In the genomic region with DNA sequence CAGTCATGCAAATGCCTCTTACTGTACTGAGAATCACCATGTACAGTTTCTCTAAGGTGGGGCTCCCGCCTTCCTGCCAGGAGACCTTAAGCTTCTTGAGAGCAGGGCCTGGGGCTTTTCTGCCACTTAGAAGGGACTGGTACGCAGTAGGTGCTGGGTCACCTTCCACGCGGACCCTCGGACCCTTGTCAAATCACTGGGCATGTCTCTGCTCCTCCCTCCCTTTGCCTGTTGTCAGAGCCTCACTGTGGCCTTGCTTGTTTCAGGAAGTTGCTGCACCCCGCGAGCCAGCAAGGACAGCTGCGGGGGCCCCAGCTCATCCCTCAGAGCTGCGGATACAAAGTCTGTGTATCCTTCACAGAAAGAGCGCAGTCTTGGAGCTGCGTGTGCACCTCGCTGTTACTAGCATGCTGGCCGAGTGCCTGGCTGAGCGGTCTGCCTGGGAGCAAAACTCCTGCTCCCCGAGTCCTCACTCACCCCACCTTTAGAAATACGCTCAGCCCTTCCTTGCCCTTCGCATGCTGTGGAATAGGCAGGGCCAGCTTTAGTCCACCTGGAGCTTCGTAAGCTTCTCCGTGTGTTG, we compare ENCODE assay signal across 1 cellular context.
A peak's percentile ranks its signal among the peaks of the same experiment; 100 is the strongest.
TF ChIP-seq lines count a peak whose summit lies in the region.

No MANE protein-coding gene starts in this region.

TF ChIP-seq in HepG2, 621 proteins besides CTCF, POLR2A, EP300 and RAD21 (continued from another document and continues in another):
- TF ChIP-seq, protein P1, sequence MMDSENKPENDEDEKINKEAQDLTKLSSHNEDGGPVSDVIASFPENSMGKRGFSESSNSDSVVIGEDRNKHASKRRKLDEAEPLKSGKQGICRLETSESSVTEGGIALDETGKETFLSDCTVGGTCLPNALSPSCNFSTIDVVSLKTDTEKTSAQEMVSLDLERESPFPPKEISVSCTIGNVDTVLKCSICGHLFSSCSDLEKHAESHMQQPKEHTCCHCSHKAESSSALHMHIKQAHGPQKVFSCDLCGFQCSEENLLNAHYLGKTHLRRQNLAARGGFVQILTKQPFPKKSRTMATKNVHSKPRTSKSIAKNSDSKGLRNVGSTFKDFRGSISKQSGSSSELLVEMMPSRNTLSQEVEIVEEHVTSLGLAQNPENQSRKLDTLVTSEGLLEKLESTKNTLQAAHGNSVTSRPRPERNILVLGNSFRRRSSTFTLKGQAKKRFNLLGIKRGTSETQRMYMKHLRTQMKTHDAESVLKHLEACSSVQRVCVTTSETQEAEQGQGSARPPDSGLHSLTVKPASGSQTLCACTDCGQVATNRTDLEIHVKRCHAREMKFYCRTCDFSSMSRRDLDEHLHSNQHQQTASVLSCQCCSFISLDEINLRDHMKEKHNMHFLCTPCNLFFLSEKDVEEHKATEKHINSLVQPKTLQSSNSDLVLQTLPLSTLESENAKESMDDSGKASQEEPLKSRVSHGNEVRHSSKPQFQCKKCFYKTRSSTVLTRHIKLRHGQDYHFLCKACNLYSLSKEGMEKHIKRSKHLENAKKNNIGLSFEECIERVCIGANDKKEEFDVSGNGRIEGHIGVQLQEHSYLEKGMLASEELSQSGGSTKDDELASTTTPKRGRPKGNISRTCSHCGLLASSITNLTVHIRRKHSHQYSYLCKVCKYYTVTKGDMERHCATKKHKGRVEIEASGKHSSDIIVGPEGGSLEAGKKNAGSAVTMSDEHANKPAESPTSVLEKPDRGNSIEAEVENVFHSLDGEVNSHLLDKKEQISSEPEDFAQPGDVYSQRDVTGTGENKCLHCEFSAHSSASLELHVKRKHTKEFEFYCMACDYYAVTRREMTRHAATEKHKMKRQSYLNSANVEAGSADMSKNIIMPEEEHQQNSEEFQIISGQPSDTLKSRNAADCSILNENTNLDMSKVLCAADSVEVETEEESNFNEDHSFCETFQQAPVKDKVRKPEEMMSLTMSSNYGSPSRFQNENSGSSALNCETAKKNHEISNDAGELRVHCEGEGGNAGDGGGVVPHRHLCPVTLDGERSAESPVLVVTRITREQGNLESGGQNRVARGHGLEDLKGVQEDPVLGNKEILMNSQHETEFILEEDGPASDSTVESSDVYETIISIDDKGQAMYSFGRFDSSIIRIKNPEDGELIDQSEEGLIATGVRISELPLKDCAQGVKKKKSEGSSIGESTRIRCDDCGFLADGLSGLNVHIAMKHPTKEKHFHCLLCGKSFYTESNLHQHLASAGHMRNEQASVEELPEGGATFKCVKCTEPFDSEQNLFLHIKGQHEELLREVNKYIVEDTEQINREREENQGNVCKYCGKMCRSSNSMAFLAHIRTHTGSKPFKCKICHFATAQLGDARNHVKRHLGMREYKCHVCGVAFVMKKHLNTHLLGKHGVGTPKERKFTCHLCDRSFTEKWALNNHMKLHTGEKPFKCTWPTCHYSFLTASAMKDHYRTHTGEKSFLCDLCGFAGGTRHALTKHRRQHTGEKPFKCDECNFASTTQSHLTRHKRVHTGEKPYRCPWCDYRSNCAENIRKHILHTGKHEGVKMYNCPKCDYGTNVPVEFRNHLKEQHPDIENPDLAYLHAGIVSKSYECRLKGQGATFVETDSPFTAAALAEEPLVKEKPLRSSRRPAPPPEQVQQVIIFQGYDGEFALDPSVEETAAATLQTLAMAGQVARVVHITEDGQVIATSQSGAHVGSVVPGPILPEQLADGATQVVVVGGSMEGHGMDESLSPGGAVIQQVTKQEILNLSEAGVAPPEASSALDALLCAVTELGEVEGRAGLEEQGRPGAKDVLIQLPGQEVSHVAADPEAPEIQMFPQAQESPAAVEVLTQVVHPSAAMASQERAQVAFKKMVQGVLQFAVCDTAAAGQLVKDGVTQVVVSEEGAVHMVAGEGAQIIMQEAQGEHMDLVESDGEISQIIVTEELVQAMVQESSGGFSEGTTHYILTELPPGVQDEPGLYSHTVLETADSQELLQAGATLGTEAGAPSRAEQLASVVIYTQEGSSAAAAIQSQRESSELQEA (CRISPR knock-in tag; IDR thresholded peaks at IDR 0.05; ENCODE audit: not compliant biosample characterization), result peak; percentile 65
- no peak for TF ChIP-seq ATAD3A (CRISPR knock-in tag; IDR thresholded peaks at IDR 0.05)
- TF ChIP-seq, protein P2, sequence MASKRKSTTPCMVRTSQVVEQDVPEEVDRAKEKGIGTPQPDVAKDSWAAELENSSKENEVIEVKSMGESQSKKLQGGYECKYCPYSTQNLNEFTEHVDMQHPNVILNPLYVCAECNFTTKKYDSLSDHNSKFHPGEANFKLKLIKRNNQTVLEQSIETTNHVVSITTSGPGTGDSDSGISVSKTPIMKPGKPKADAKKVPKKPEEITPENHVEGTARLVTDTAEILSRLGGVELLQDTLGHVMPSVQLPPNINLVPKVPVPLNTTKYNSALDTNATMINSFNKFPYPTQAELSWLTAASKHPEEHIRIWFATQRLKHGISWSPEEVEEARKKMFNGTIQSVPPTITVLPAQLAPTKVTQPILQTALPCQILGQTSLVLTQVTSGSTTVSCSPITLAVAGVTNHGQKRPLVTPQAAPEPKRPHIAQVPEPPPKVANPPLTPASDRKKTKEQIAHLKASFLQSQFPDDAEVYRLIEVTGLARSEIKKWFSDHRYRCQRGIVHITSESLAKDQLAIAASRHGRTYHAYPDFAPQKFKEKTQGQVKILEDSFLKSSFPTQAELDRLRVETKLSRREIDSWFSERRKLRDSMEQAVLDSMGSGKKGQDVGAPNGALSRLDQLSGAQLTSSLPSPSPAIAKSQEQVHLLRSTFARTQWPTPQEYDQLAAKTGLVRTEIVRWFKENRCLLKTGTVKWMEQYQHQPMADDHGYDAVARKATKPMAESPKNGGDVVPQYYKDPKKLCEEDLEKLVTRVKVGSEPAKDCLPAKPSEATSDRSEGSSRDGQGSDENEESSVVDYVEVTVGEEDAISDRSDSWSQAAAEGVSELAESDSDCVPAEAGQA (IDR thresholded peaks at IDR 0.05; ENCODE audit: low read depth), result no peak
- TF ChIP-seq, protein P2 (CRISPR knock-in tag; IDR thresholded peaks at IDR 0.05; ENCODE audit: borderline replicate concordance), result no peak
- no peak for TF ChIP-seq ZNF878 (CRISPR knock-in tag; IDR thresholded peaks at IDR 0.05)
- TF ChIP-seq, protein P3, sequence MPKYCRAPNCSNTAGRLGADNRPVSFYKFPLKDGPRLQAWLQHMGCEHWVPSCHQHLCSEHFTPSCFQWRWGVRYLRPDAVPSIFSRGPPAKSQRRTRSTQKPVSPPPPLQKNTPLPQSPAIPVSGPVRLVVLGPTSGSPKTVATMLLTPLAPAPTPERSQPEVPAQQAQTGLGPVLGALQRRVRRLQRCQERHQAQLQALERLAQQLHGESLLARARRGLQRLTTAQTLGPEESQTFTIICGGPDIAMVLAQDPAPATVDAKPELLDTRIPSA (CRISPR knock-in tag; IDR thresholded peaks at IDR 0.05; ENCODE audit: borderline replicate concordance), result no peak
- no peak for TF ChIP-seq XBP1 (CRISPR knock-in tag; IDR thresholded peaks at IDR 0.05)
- TF ChIP-seq ZNF383 (CRISPR knock-in tag; IDR thresholded peaks at IDR 0.05; ENCODE audit: borderline replicate concordance), result 0 out of 2 replicates have a peak, but pooled peaks have one; percentile 53
- TF ChIP-seq BORCS8-MEF2B (CRISPR knock-in tag; IDR thresholded peaks at IDR 0.05), result 0 out of 2 replicates have a peak, but pooled peaks have one; percentile 12
- no peak for TF ChIP-seq NCOA5 (CRISPR knock-in tag; IDR thresholded peaks at IDR 0.05)
- TF ChIP-seq, protein P4, sequence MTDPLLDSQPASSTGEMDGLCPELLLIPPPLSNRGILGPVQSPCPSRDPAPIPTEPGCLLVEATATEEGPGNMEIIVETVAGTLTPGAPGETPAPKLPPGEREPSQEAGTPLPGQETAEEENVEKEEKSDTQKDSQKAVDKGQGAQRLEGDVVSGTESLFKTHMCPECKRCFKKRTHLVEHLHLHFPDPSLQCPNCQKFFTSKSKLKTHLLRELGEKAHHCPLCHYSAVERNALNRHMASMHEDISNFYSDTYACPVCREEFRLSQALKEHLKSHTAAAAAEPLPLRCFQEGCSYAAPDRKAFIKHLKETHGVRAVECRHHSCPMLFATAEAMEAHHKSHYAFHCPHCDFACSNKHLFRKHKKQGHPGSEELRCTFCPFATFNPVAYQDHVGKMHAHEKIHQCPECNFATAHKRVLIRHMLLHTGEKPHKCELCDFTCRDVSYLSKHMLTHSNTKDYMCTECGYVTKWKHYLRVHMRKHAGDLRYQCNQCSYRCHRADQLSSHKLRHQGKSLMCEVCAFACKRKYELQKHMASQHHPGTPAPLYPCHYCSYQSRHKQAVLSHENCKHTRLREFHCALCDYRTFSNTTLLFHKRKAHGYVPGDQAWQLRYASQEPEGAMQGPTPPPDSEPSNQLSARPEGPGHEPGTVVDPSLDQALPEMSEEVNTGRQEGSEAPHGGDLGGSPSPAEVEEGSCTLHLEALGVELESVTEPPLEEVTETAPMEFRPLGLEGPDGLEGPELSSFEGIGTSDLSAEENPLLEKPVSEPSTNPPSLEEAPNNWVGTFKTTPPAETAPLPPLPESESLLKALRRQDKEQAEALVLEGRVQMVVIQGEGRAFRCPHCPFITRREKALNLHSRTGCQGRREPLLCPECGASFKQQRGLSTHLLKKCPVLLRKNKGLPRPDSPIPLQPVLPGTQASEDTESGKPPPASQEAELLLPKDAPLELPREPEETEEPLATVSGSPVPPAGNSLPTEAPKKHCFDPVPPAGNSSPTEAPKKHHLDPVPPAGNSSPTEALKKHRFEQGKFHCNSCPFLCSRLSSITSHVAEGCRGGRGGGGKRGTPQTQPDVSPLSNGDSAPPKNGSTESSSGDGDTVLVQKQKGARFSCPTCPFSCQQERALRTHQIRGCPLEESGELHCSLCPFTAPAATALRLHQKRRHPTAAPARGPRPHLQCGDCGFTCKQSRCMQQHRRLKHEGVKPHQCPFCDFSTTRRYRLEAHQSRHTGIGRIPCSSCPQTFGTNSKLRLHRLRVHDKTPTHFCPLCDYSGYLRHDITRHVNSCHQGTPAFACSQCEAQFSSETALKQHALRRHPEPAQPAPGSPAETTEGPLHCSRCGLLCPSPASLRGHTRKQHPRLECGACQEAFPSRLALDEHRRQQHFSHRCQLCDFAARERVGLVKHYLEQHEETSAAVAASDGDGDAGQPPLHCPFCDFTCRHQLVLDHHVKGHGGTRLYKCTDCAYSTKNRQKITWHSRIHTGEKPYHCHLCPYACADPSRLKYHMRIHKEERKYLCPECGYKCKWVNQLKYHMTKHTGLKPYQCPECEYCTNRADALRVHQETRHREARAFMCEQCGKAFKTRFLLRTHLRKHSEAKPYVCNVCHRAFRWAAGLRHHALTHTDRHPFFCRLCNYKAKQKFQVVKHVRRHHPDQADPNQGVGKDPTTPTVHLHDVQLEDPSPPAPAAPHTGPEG (CRISPR knock-in tag; IDR thresholded peaks at IDR 0.05), result no peak
- no peak for TF ChIP-seq ZNF484 (CRISPR knock-in tag; IDR thresholded peaks at IDR 0.05; ENCODE audit: borderline replicate concordance, low read depth)
- TF ChIP-seq, protein P5, sequence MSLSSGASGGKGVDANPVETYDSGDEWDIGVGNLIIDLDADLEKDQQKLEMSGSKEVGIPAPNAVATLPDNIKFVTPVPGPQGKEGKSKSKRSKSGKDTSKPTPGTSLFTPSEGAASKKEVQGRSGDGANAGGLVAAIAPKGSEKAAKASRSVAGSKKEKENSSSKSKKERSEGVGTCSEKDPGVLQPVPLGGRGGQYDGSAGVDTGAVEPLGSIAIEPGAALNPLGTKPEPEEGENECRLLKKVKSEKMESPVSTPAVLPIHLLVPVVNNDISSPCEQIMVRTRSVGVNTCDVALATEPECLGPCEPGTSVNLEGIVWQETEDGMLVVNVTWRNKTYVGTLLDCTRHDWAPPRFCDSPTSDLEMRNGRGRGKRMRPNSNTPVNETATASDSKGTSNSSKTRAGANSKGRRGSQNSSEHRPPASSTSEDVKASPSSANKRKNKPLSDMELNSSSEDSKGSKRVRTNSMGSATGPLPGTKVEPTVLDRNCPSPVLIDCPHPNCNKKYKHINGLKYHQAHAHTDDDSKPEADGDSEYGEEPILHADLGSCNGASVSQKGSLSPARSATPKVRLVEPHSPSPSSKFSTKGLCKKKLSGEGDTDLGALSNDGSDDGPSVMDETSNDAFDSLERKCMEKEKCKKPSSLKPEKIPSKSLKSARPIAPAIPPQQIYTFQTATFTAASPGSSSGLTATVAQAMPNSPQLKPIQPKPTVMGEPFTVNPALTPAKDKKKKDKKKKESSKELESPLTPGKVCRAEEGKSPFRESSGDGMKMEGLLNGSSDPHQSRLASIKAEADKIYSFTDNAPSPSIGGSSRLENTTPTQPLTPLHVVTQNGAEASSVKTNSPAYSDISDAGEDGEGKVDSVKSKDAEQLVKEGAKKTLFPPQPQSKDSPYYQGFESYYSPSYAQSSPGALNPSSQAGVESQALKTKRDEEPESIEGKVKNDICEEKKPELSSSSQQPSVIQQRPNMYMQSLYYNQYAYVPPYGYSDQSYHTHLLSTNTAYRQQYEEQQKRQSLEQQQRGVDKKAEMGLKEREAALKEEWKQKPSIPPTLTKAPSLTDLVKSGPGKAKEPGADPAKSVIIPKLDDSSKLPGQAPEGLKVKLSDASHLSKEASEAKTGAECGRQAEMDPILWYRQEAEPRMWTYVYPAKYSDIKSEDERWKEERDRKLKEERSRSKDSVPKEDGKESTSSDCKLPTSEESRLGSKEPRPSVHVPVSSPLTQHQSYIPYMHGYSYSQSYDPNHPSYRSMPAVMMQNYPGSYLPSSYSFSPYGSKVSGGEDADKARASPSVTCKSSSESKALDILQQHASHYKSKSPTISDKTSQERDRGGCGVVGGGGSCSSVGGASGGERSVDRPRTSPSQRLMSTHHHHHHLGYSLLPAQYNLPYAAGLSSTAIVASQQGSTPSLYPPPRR (CRISPR knock-in tag; IDR thresholded peaks at IDR 0.05; ENCODE audit: borderline replicate concordance), result no peak
- TF ChIP-seq FOSL1 (CRISPR knock-in tag; IDR thresholded peaks at IDR 0.05; ENCODE audit: borderline replicate concordance), result no peak
